Comparison of ENCODE assay signal across 8 cellular contexts in genomic region chr13:50125306-50125555, GRCh38.
DNase-seq lines count a peak whose midpoint lies in the region; ATAC-seq and TF ChIP-seq lines count a peak whose summit lies in the region.

No MANE protein-coding gene starts in this region.

- peak overlapping the region; percentile 78 for H3K4me3 Mint-ChIP-seq in activated T-helper 2 cell treated with anti-CD3 and anti-CD28 coated beads, Interferon-gamma antibody, Interleukin-2, Interleukin-4, amounts not matched to agents 10 μg/mL and 5 μg/mL and 100 μg/mL, durations not matched to agents 14 hours and 24 hours and 36 hours (ENCODE audit: low read depth)

- DNase-seq in GM13977 (ENCODE audit: low spot score), result peak; percentile 77
- no peak for DNase-seq in activated T-helper 2 cell treated with anti-CD3 and anti-CD28 coated beads, Interferon-gamma antibody, Interleukin-2, Interleukin-4, amounts not matched to agents 10 μg/mL and 5 μg/mL and 100 μg/mL, durations not matched to agents 14 hours and 24 hours and 36 hours (ENCODE audit: low spot score)
- no peak for DNase-seq in stimulated activated CD4-positive, alpha-beta T cell treated with anti-CD3 and anti-CD28 coated beads, Interleukin-4, amount 100 ng/mL, for 4 hours
- DNase-seq in NCI-H2107 (lab: John Stamatoyannopoulos, UW), result no peak
- DNase-seq in activated CD4-positive, alpha-beta T cell treated with anti-CD3 and anti-CD28 coated beads, Interleukin-2, amount 50 U/mL, for 48 hours, result no peak

- peaks cover 31% of the 10 kb centered on the region for H3K27me3 Mint-ChIP-seq in activated T-helper 2 cell treated with anti-CD3 and anti-CD28 coated beads, Interferon-gamma antibody, Interleukin-2, Interleukin-4, amounts not matched to agents 10 μg/mL and 5 μg/mL and 100 μg/mL, durations not matched to agents 14 hours and 24 hours and 36 hours (ENCODE audit: low read depth)

- H3K27me3 ChIP-seq in iPS-18a (ENCODE audit: control insufficient read depth, insufficient read depth, low read length) (peaks cover 82% of the 10 kb centered on the region), stomach smooth muscle (ENCODE audit: control insufficient read depth in 1 of 2, insufficient read depth in 2 of 2, low read length in 2 of 2) (peaks cover 13 to 32% of the 10 kb centered on the region in 2 donors)

- peaks cover 36% of the 10 kb centered on the region for H3K4me1 Mint-ChIP-seq in activated T-helper 2 cell treated with anti-CD3 and anti-CD28 coated beads, Interferon-gamma antibody, Interleukin-2, Interleukin-4, amounts not matched to agents 10 μg/mL and 5 μg/mL and 100 μg/mL, durations not matched to agents 14 hours and 24 hours and 36 hours (ENCODE audit: low read depth)

- intact Hi-C loops in activated T-helper 2 cell treated with anti-CD3 and anti-CD28 coated beads, Interferon-gamma antibody, Interleukin-2, Interleukin-4, amounts not matched to agents 10 μg/mL and 5 μg/mL and 100 μg/mL, durations not matched to agents 14 hours and 24 hours and 36 hours (cut with micrococcal nuclease), result loop anchor here (2.0 to 5.0 kb wide), 6 partner anchors 102 to 788 kb away; partner anchors contain the start of genes CAB39L and SETDB2

- H3K27ac ChIP-seq in iPS-18a (ENCODE audit: low read length) (no peak overlapping the region), stomach smooth muscle (ENCODE audit: low read length) (peak overlapping the region; percentile 96)

- peak; percentile 10 for ATAC-seq in HG02798 (IDR thresholded peaks at IDR 0.05; ENCODE audit: poor library complexity, unreplicated experiment)

- H3K36me3 ChIP-seq in iPS-18a (ENCODE audit: control insufficient read depth, low read depth, low read length) (no peaks in the 10 kb centered on the region), stomach smooth muscle (ENCODE audit: control insufficient read depth in 2 of 2, insufficient read depth in 2 of 2, low read length in 2 of 2) (no peaks in the 10 kb centered on the region)

- TF ChIP-seq CTCF in GM13977 (IDR thresholded peaks at IDR 0.05; ENCODE audit: extremely low read depth, insufficient read depth, missing control alignments), result no peak

- H3K27ac Mint-ChIP-seq in activated T-helper 2 cell treated with anti-CD3 and anti-CD28 coated beads, Interferon-gamma antibody, Interleukin-2, Interleukin-4, amounts not matched to agents 10 μg/mL and 5 μg/mL and 100 μg/mL, durations not matched to agents 14 hours and 24 hours and 36 hours, result peak overlapping the region; percentile 71

- H3K9ac ChIP-seq in iPS-18a (ENCODE audit: low read length) (peak overlapping the region; percentile 29), stomach smooth muscle (ENCODE audit: low read length in 2 of 2) (peak overlapping the region; percentile 82 to 87)

- H3K4me1 ChIP-seq in iPS-18a (ENCODE audit: control insufficient read depth, low read depth, low read length) (peaks cover 42% of the 10 kb centered on the region), stomach smooth muscle (ENCODE audit: control insufficient read depth, insufficient read depth, low read length) (peaks cover 33% of the 10 kb centered on the region)

- peaks cover 7% of the 10 kb centered on the region for H3K9me3 Mint-ChIP-seq in activated T-helper 2 cell treated with anti-CD3 and anti-CD28 coated beads, Interferon-gamma antibody, Interleukin-2, Interleukin-4, amounts not matched to agents 10 μg/mL and 5 μg/mL and 100 μg/mL, durations not matched to agents 14 hours and 24 hours and 36 hours

- peaks cover 29% of the 10 kb centered on the region for H3K36me3 Mint-ChIP-seq in activated T-helper 2 cell treated with anti-CD3 and anti-CD28 coated beads, Interferon-gamma antibody, Interleukin-2, Interleukin-4, amounts not matched to agents 10 μg/mL and 5 μg/mL and 100 μg/mL, durations not matched to agents 14 hours and 24 hours and 36 hours (ENCODE audit: low read depth)

- in situ Hi-C loops in GM13977 (cut with MboI; ENCODE audit: low pct_unique_long_range_greater_than_20kb, low sequenced_read_pairs, unreplicated experiment), result no loop called here

- H3K9me3 ChIP-seq in iPS-18a (ENCODE audit: control insufficient read depth, low read depth, low read length), result no peaks in the 10 kb centered on the region
- no peaks in the 10 kb centered on the region for H3K9me3 ChIP-seq in stomach smooth muscle (ENCODE audit: control insufficient read depth in 2 of 2, low read length in 2 of 2)

- peak overlapping the region; percentile 82 for H3K4me3 ChIP-seq in iPS-18a (ENCODE audit: low read length)
- H3K4me3 ChIP-seq in stomach smooth muscle (ENCODE audit: low read length in 2 of 2), result peak overlapping the region; percentile 73 to 93
